Comparison of ENCODE assay signal across 16 cellular contexts in genomic region chr17:49869038-49869374, GRCh38. TPM values are rescaled to one million over a fixed set of nuclear protein-coding genes. Genes with fewer than 3 reads are reported as not detected.
DNase-seq lines count a peak whose midpoint lies in the region; ATAC-seq lines count a peak whose summit lies in the region.
"Had no signal": no experiment of that assay in that cellular context is flagged by ENCODE, and none has a peak within 500 bp of the region (broad histone marks: within the 10 kb centered on the region; RNA-seq: fewer than 3 reads in every experiment).

No MANE protein-coding gene starts in this region.

- no peak overlapping the region for H3K9ac ChIP-seq in trophoblast cell (ENCODE audit: low read length)
- H3K9ac ChIP-seq: GM23248 had no signal

- H3K23ac ChIP-seq in trophoblast cell (ENCODE audit: low read length), result no peak overlapping the region

- peak overlapping the region; percentile 7 for H2AK5ac ChIP-seq in trophoblast cell (ENCODE audit: low read length)

- WGBS in trophoblast cell (ENCODE audit: extremely low coverage, insufficient coverage, insufficient read length), result no CpG with 5 or more reads among the region's 1 CpG

- no peak for ATAC-seq in stimulated activated naive CD8-positive, alpha-beta T cell treated with anti-CD3 and anti-CD28 coated beads, Interleukin-15, Interleukin-2, amounts not matched to agents 100 U/mL and 50 U/mL, for 24 hours
- ATAC-seq in central memory CD8-positive, alpha-beta T cell (replicated peaks; ENCODE audit: extremely low read depth, poor library complexity, severe bottlenecking), result no peak
- ATAC-seq in GM19023 (IDR thresholded peaks at IDR 0.05; ENCODE audit: unreplicated experiment) (no peak), GM21360 (IDR thresholded peaks at IDR 0.05; ENCODE audit: unreplicated experiment) (no peak)
- ATAC-seq: A549; CD8-positive, alpha-beta T cell had no signal

- no peak overlapping the region for H2AFZ ChIP-seq in trophoblast cell (ENCODE audit: insufficient read depth, low read length, poor library complexity)
- H2AFZ ChIP-seq: GM23248 had no signal

- no peak for DNase-seq in stimulated activated naive CD8-positive, alpha-beta T cell treated with anti-CD3 and anti-CD28 coated beads, Interleukin-15, Interleukin-2, amounts not matched to agents 100 U/mL and 50 U/mL, for 24 hours
- no peak for DNase-seq in central memory CD8-positive, alpha-beta T cell (ENCODE audit: low spot score in 2 of 2)
- DNase-seq in trophoblast cell (no peak), DMS53 treated with DMSO at 0.1 percent for 48 hours (lab: John Stamatoyannopoulos, UW; ENCODE audit: unreplicated experiment) (no peak)
- DNase-seq: AML-193; Calu3; CD8-positive, alpha-beta T cell; GM23248; KG1 had no signal

- no peaks in the 10 kb centered on the region for H3K36me3 Mint-ChIP-seq in stimulated activated naive CD8-positive, alpha-beta T cell treated with anti-CD3 and anti-CD28 coated beads, Interleukin-15, Interleukin-2, amounts not matched to agents 100 ng/mL and 50 ng/mL, for 24 hours (ENCODE audit: low read depth)
- H3K36me3 Mint-ChIP-seq in central memory CD8-positive, alpha-beta T cell (ENCODE audit: insufficient read depth), result peaks cover 4% of the 10 kb centered on the region
- H3K36me3 Mint-ChIP-seq: CD8-positive, alpha-beta T cell had no signal

- H4K12ac ChIP-seq in trophoblast cell (ENCODE audit: low read depth, low read length), result no peak overlapping the region

- H4K8ac ChIP-seq in trophoblast cell (ENCODE audit: low read depth, low read length), result no peak overlapping the region

- H3K18ac ChIP-seq in trophoblast cell (ENCODE audit: low read length), result no peak overlapping the region

- peak overlapping the region; percentile 15 for H2BK12ac ChIP-seq in trophoblast cell (ENCODE audit: low read length)

- no peaks in the 10 kb centered on the region for H3K27me3 ChIP-seq in trophoblast cell (ENCODE audit: insufficient read depth, low read length)

- H3K36me3 ChIP-seq in trophoblast cell (ENCODE audit: control insufficient read depth in 1 of 2, insufficient read depth in 2 of 2, low read length in 2 of 2), result no peaks in the 10 kb centered on the region
- H3K36me3 ChIP-seq: HAP-1 had no signal

- no peak overlapping the region for H3K14ac ChIP-seq in trophoblast cell (ENCODE audit: low read length)

- no peak overlapping the region for H3K4ac ChIP-seq in trophoblast cell (ENCODE audit: low read depth, low read length)

- H3K4me3 Mint-ChIP-seq in stimulated activated naive CD8-positive, alpha-beta T cell treated with anti-CD3 and anti-CD28 coated beads, Interleukin-15, Interleukin-2, amounts not matched to agents 100 ng/mL and 50 ng/mL, for 24 hours, result no peak overlapping the region
- no peak overlapping the region for H3K4me3 Mint-ChIP-seq in central memory CD8-positive, alpha-beta T cell
- H3K4me3 Mint-ChIP-seq: CD8-positive, alpha-beta T cell had no signal

- H2BK5ac ChIP-seq in trophoblast cell (ENCODE audit: low read depth, low read length, poor library complexity), result no peak overlapping the region

- no peaks in the 10 kb centered on the region for H3K27me3 Mint-ChIP-seq in stimulated activated naive CD8-positive, alpha-beta T cell treated with anti-CD3 and anti-CD28 coated beads, Interleukin-15, Interleukin-2, amounts not matched to agents 100 ng/mL and 50 ng/mL, for 24 hours
- peaks cover 17% of the 10 kb centered on the region for H3K27me3 Mint-ChIP-seq in central memory CD8-positive, alpha-beta T cell

- H3K27ac Mint-ChIP-seq in stimulated activated naive CD8-positive, alpha-beta T cell treated with anti-CD3 and anti-CD28 coated beads, Interleukin-15, Interleukin-2, amounts not matched to agents 100 ng/mL and 50 ng/mL, for 24 hours, result peak overlapping the region; percentile 7
- H3K27ac Mint-ChIP-seq in central memory CD8-positive, alpha-beta T cell (ENCODE audit: low read depth), result peak overlapping the region; percentile 39
- H3K27ac Mint-ChIP-seq: CD8-positive, alpha-beta T cell had no signal

- H3K9me3 ChIP-seq in trophoblast cell (ENCODE audit: insufficient read depth, low read depth, low read length), result no peaks in the 10 kb centered on the region
- H3K9me3 ChIP-seq: A549, HAP-1 had no signal

- H3K4me3 ChIP-seq in trophoblast cell (ENCODE audit: low read depth, low read length), result no peak overlapping the region
- H3K4me3 ChIP-seq: A549, GM23248, HAP-1 had no signal

- H3K4me2 ChIP-seq in trophoblast cell (ENCODE audit: low read length), result no peak overlapping the region
- H3K4me2 ChIP-seq: A549 had no signal

- H3K4me1 Mint-ChIP-seq in stimulated activated naive CD8-positive, alpha-beta T cell treated with anti-CD3 and anti-CD28 coated beads, Interleukin-15, Interleukin-2, amounts not matched to agents 100 ng/mL and 50 ng/mL, for 24 hours (ENCODE audit: low read depth), result peaks cover 15% of the 10 kb centered on the region
- peaks cover 11% of the 10 kb centered on the region for H3K4me1 Mint-ChIP-seq in central memory CD8-positive, alpha-beta T cell

- no peak overlapping the region for H2BK120ac ChIP-seq in trophoblast cell (ENCODE audit: insufficient read depth, low read length, poor library complexity)

- peaks cover 25 to 29% of the 10 kb centered on the region in 2 experiments for H3K4me1 ChIP-seq in trophoblast cell (ENCODE audit: control insufficient read depth in 1 of 2, insufficient read depth in 2 of 2, low read length in 2 of 2)
- H3K4me1 ChIP-seq: A549, HAP-1 had no signal

- no peaks in the 10 kb centered on the region for H3K9me3 Mint-ChIP-seq in stimulated activated naive CD8-positive, alpha-beta T cell treated with anti-CD3 and anti-CD28 coated beads, Interleukin-15, Interleukin-2, amounts not matched to agents 100 ng/mL and 50 ng/mL, for 24 hours
- no peaks in the 10 kb centered on the region for H3K9me3 Mint-ChIP-seq in central memory CD8-positive, alpha-beta T cell
- H3K9me3 Mint-ChIP-seq: CD8-positive, alpha-beta T cell had no signal

- H4K91ac ChIP-seq in trophoblast cell (ENCODE audit: low read depth, low read length), result peak overlapping the region; percentile 27

- peaks cover 4% of the 10 kb centered on the region for H3K79me2 ChIP-seq in trophoblast cell (ENCODE audit: control insufficient read depth, insufficient read depth, low read length, poor library complexity)

- H3K79me1 ChIP-seq in trophoblast cell (ENCODE audit: low read length), result peaks cover 19% of the 10 kb centered on the region

- no peak overlapping the region for H3K27ac ChIP-seq in trophoblast cell (ENCODE audit: low read depth, low read length)
- H3K27ac ChIP-seq: 22Rv1, A549, GM23248 had no signal

RNA-seq across cellular contexts. Expression of gene TAC4, which starts 21.1 kb away (rescaled TPM):
- 0.34 and 0.93 TPM in 2 replicates for polyA plus RNA-seq in trophoblast cell (2013)
- polyA plus RNA-seq: A549, BJ, GM23248 had no signal
